Comparison of ENCODE assay signal across 8 cellular contexts in the genomic region with DNA sequence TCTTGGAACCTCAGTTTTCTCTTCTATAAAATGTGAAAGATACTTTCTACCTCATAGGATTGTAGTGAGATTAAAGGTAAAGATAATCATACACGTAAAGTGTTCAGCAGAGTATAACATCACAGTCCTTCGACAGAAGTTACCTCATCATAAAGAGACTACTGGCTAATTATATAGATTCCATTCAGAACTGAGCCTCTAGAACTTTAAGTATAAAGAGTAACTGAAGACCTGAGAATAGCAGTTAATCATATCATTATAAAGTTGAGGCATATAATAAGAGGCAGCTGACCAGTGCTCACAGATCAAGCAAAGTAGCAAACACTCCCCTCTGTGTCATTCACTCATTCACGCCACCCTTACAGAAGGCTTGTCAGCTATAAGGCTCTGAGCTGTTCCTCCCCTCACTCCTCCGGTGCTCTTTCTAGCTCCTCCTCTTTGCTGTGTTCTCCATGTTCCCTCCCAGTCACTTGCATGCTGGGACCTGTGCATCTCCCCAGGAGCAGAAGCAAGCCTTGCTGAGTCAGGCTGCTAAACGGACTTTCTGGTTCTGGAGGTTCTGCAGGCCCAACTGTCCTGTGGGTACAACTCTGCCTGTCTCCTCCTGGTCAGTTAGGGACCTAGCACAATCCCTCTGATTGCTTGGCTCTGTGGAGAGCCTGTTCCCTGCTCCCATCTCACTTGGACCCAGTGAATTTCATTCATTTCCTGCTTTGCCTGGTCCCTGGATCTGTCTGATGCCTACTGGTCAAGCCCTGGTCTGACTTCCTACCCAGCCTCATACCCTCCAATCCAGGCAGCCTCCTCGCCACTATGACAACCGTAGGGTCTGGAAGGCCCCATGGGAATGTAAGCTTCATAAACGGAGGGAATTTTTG. TPM values are rescaled to one million over a fixed set of nuclear protein-coding genes. Genes with fewer than 3 reads are reported as not detected.
DNase-seq lines count a peak whose midpoint lies in the region; ATAC-seq and TF ChIP-seq lines count a peak whose summit lies in the region.

No MANE protein-coding gene starts in this region.

- peaks cover 6% of the 10 kb centered on the region for H3K9me3 Mint-ChIP-seq in activated naive CD8-positive, alpha-beta T cell treated with anti-CD3 and anti-CD28 coated beads, Interleukin-2, amount 50 U/mL, for 24 hours

- peak overlapping the region; percentile 76 for H3K4me2 ChIP-seq in Loucy (ENCODE audit: low read depth, low read length, poor library complexity, severe bottlenecking)

- H3K27me3 Mint-ChIP-seq in activated naive CD8-positive, alpha-beta T cell treated with anti-CD3 and anti-CD28 coated beads, Interleukin-2, amount 50 U/mL, for 24 hours: no peaks in the 10 kb centered on the region

- no peaks in the 10 kb centered on the region for H3F3A ChIP-seq in Loucy (ENCODE audit: low read depth)

- H3K9ac ChIP-seq in Loucy (ENCODE audit: low read depth, low read length, poor library complexity, severe bottlenecking): peak overlapping the region; percentile 58

- no peaks in the 10 kb centered on the region for H4K20me1 ChIP-seq in Loucy (ENCODE audit: insufficient read depth, low read length, poor library complexity, severe bottlenecking)

- H3K4me1 ChIP-seq in Loucy (ENCODE audit: insufficient read depth, low read length, poor library complexity, severe bottlenecking) (peaks cover 17% of the 10 kb centered on the region), thoracic aorta (ENCODE audit: control insufficient read depth in 1 of 2, low read depth in 2 of 2) (peaks cover 0 to 6% of the 10 kb centered on the region in 2 donors)

- no peak overlapping the region for H3K27ac ChIP-seq in thoracic aorta

- peaks cover 7% of the 10 kb centered on the region for H3K36me3 Mint-ChIP-seq in activated naive CD8-positive, alpha-beta T cell treated with anti-CD3 and anti-CD28 coated beads, Interleukin-2, amount 50 U/mL, for 24 hours (ENCODE audit: low read depth)

- no peaks in the 10 kb centered on the region for H3K36me3 ChIP-seq in Loucy (ENCODE audit: insufficient read depth, low read length)
- H3K36me3 ChIP-seq in thoracic aorta: no peaks in the 10 kb centered on the region

- H2AFZ ChIP-seq in Loucy (ENCODE audit: low read length): peak overlapping the region; percentile 81

- H3K9me2 ChIP-seq in Loucy (replicated peaks; ENCODE audit: low read depth, low read length): no peaks in the 10 kb centered on the region

- H3K79me2 ChIP-seq in Loucy (ENCODE audit: insufficient read depth, low read length): no peaks in the 10 kb centered on the region

- H3K27ac Mint-ChIP-seq in activated naive CD8-positive, alpha-beta T cell treated with anti-CD3 and anti-CD28 coated beads, Interleukin-2, amount 50 U/mL, for 24 hours: peak overlapping the region; percentile 96

- peak; percentile 37 for DNase-seq in Daoy (ENCODE audit: low read depth)
- DNase-seq in activated naive CD8-positive, alpha-beta T cell treated with anti-CD3 and anti-CD28 coated beads, Interleukin-2, amount 50 U/mL, for 24 hours: peak; percentile 50
- DNase-seq in thoracic aorta (ENCODE audit: low spot score): no peak
- DNase-seq in occipital lobe (lab: John Stamatoyannopoulos, UW): no peak
- no peak for DNase-seq in NCI-H2171 treated with DMSO at 0.1 percent for 48 hours (lab: John Stamatoyannopoulos, UW)
- DNase-seq in foreskin fibroblast: no peak

- H3K4me1 Mint-ChIP-seq in activated naive CD8-positive, alpha-beta T cell treated with anti-CD3 and anti-CD28 coated beads, Interleukin-2, amount 50 U/mL, for 24 hours: peaks cover 67% of the 10 kb centered on the region

- H3K4me3 ChIP-seq in Loucy (ENCODE audit: low read length, poor library complexity, severe bottlenecking): peak overlapping the region; percentile 58
- H3K4me3 ChIP-seq in thoracic aorta: peak overlapping the region; percentile 8
- no peak overlapping the region for H3K4me3 ChIP-seq in foreskin fibroblast (ENCODE audit: low read depth in 1 of 2, low read length in 2 of 2)

- H3K27me3 ChIP-seq in Loucy (ENCODE audit: insufficient read depth, low read length, poor library complexity, severe bottlenecking) (no peaks in the 10 kb centered on the region), thoracic aorta (replicated peaks; ENCODE audit: insufficient read depth) (no peaks in the 10 kb centered on the region)

- H3K9me3 ChIP-seq in Loucy (ENCODE audit: insufficient read depth, low read depth, low read length) (no peaks in the 10 kb centered on the region), thoracic aorta (no peaks in the 10 kb centered on the region)

- no peak for TF ChIP-seq CTCF in Loucy (conservative IDR thresholded peaks at IDR 0.05; ENCODE audit: low read length)
- TF ChIP-seq CTCF in thoracic aorta (IDR thresholded peaks at IDR 0.05): no peak
- TF ChIP-seq CTCF in foreskin fibroblast (IDR thresholded peaks at IDR 0.05; ENCODE audit: low read depth, low read length): no peak

- peak overlapping the region; percentile 82 for H3K4me3 Mint-ChIP-seq in activated naive CD8-positive, alpha-beta T cell treated with anti-CD3 and anti-CD28 coated beads, Interleukin-2, amount 50 U/mL, for 24 hours

- ATAC-seq in GM21528 (IDR thresholded peaks at IDR 0.05; ENCODE audit: low FRiP score, unreplicated experiment): peak; percentile 45
- ATAC-seq in activated naive CD8-positive, alpha-beta T cell treated with anti-CD3 and anti-CD28 coated beads, Interleukin-2, amount 50 U/mL, for 24 hours: peak; percentile 90
- ATAC-seq in thoracic aorta (ENCODE audit: insufficient number of reproducible peaks, low FRiP score, low read depth): no peak

RNA-seq across cellular contexts. Expression of a gene that starts 28.3 kb away (rescaled TPM):
- total RNA-seq in Daoy (2014; rRNA removed; shearing (Covaris generic)): 0.06 TPM in 1 of 2 replicates, not detected in the other
- total RNA-seq in thoracic aorta: under 1 TPM; 0.41 to 0.71 TPM
- not detected for total RNA-seq in occipital lobe

RNA-seq across cellular contexts. Expression of a gene that starts 28.6 kb away (rescaled TPM):
- 0.03 and 0.91 TPM in 2 replicates for total RNA-seq in Daoy (2014; rRNA removed; shearing (Covaris generic))
- 1 to 10 TPM in 1 of 2 donors, under 1 TPM in 1; 0.71 to 2.7 TPM for total RNA-seq in thoracic aorta
- not detected for total RNA-seq in occipital lobe

RNA-seq across cellular contexts. Expression of a gene that starts 56.0 kb away (rescaled TPM):
- total RNA-seq in Daoy (2014; rRNA removed; shearing (Covaris generic)): not detected in 2 replicates
- total RNA-seq in thoracic aorta (1 to 10 TPM; 9.0 to 9.9 TPM), occipital lobe (1.1 TPM)

Comparison
In these comparisons a context has a peak if more than half of its experiments do, and no peak if none do; other contexts are left out.
1. DNase-seq: peak in Daoy (single experiment) and activated naive CD8-positive, alpha-beta T cell treated with anti-CD3 and anti-CD28 coated beads, Interleukin-2, amount 50 U/mL, for 24 hours (single experiment); none in thoracic aorta (single experiment), occipital lobe (single experiment), NCI-H2171 treated with DMSO at 0.1 percent for 48 hours (single experiment) and foreskin fibroblast (0 of 2).
2. H3K4me3 ChIP-seq: peak in Loucy (single experiment) and thoracic aorta (single experiment); none in foreskin fibroblast (0 of 2).